In genomic region chr4:118032691-118033090, GRCh38 we compare ENCODE assay signal across 9 cellular contexts.
A peak's percentile ranks its signal among the peaks of the same experiment; 100 is the strongest.
DNase-seq lines count a peak whose midpoint lies in the region; ATAC-seq, FAIRE-seq and TF ChIP-seq lines count a peak whose summit lies in the region.
"Had no signal": no experiment of that assay in that cellular context is flagged by ENCODE, and none has a peak within 500 bp of the region (broad histone marks: within the 10 kb centered on the region; RNA-seq: fewer than 3 reads in every experiment).

No MANE protein-coding gene starts in this region.

- in situ Hi-C loops in brain microvascular endothelial cell (cut with HindIII; ENCODE audit: low pct_ligation_motif_present, low sequenced_read_pairs): no loop called here

- FAIRE-seq in H54 (lab: Jason Lieb, UNC): peak; percentile 91
- FAIRE-seq: G401.6 had no signal

- TF ChIP-seq POLR2A in H54 (IDR thresholded peaks at IDR 0.05; ENCODE audit: low read depth, low read length): no peak

- peak; percentile 35 for DNase-seq in H54 (ENCODE audit: insufficient read length, low spot score)
- no peak for DNase-seq in brain microvascular endothelial cell

- H3K36me3 ChIP-seq in iPS-20b (ENCODE audit: insufficient read depth, low read depth, low read length) (no peaks in the 10 kb centered on the region), brain microvascular endothelial cell (replicated peaks) (no peaks in the 10 kb centered on the region)

- H3K27me3 ChIP-seq in iPS-20b (ENCODE audit: insufficient read depth, low read length) (peaks cover 10% of the 10 kb centered on the region), brain microvascular endothelial cell (replicated peaks) (peaks cover 14% of the 10 kb centered on the region)

- peak overlapping the region; percentile 66 for H3K4me3 ChIP-seq in iPS-20b (ENCODE audit: low read length)
- no peak overlapping the region for H3K4me3 ChIP-seq in brain microvascular endothelial cell (ENCODE audit: low read depth, low read length)

- no peak overlapping the region for H3K9ac ChIP-seq in iPS-20b (ENCODE audit: low read depth, low read length)

- H3K27ac ChIP-seq in 22Rv1 (peak overlapping the region; percentile 55), iPS-20b (ENCODE audit: low read length) (no peak overlapping the region), brain microvascular endothelial cell (no peak overlapping the region)

- no peaks in the 10 kb centered on the region; the same call in 1 of the 2 replicates for H3K4me1 ChIP-seq in iPS-20b (ENCODE audit: insufficient read depth, low read length)

- TF ChIP-seq CTCF in 22Rv1 (IDR thresholded peaks at IDR 0.05): no peak
- no peak for TF ChIP-seq CTCF in brain microvascular endothelial cell (IDR thresholded peaks at IDR 0.05; ENCODE audit: low read depth, low read length, missing control alignments)

- ATAC-seq in SK-N-SH treated with all-trans-retinoic acid at 6 μM for 48 hours: peak; percentile 34; the same call in 2 of the 3 replicates
- ATAC-seq in GM18511 (IDR thresholded peaks at IDR 0.05; ENCODE audit: unreplicated experiment): no peak
- no peak for ATAC-seq in HG03159 (IDR thresholded peaks at IDR 0.05; ENCODE audit: unreplicated experiment)
- ATAC-seq in HG03139 (IDR thresholded peaks at IDR 0.05; ENCODE audit: unreplicated experiment): no peak

- H3K9me3 ChIP-seq in iPS-20b (ENCODE audit: insufficient read depth, low read depth, low read length): no peaks in the 10 kb centered on the region

TF ChIP-seq in SK-N-SH treated with all-trans-retinoic acid at 6 μM for 48 hours, 23 proteins besides CTCF, POLR2A, EP300 and RAD21:
- TF ChIP-seq ZFP30 (CRISPR knock-in tag; IDR thresholded peaks at IDR 0.05) (no peak), CSRNP3 (CRISPR knock-in tag; IDR thresholded peaks at IDR 0.05) (no peak), CSDC2 (CRISPR knock-in tag; IDR thresholded peaks at IDR 0.05) (no peak), PPARA (CRISPR knock-in tag; IDR thresholded peaks at IDR 0.05; ENCODE audit: borderline replicate concordance) (no peak), POU6F1 (CRISPR knock-in tag; IDR thresholded peaks at IDR 0.05; ENCODE audit: borderline replicate concordance, low read depth) (no peak), TOX (CRISPR knock-in tag; IDR thresholded peaks at IDR 0.05; ENCODE audit: borderline replicate concordance) (no peak), PATZ1 (CRISPR knock-in tag; IDR thresholded peaks at IDR 0.05; ENCODE audit: borderline replicate concordance) (no peak)
TF ChIP-seq in SK-N-SH treated with all-trans-retinoic acid at 6 μM for 48 hours: peak in this region for 0.
